Comparison of ENCODE assay signal across 9 cellular contexts in the genomic region with DNA sequence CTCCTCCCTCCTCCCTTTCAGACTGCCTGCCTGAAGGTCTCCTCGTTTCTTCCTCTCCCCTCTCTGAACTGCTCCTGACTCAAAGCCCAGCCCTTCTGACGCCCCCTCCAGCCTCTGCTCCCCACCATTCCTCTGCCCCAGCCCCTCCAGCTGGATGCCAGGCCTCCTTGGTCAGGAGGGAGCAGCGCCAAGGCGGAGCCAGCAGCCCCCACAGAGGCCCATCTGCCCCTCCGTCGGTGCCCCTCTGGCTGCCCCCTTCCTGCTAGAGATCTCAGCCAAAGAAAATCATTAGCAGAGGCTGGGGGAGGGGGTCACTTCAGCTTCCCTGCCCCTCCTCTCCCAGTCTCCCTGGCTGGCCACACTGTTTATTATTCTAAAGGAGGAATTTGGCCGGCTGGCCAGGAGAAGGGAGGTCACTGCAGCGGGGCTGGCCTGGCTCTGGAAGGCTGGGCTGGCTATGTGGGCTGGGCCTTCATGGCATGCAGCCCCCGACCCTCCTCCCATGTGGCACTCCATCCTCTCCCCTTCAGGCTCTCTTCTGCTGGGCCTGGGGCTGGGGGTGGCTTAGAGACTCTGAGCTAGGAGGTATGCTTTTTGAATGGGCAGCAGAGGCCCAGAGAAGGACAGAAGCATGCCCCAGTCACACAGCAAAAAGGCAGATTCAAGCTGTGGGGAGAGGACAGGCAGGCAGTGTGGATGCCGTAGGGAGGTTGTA. TPM values are rescaled to one million over a fixed set of nuclear protein-coding genes. Genes with fewer than 3 reads are reported as not detected.
DNase-seq lines count a peak whose midpoint lies in the region; ATAC-seq and TF ChIP-seq lines count a peak whose summit lies in the region.
"Had no signal": no experiment of that assay in that cellular context is flagged by ENCODE, and none has a peak within 500 bp of the region (broad histone marks: within the 10 kb centered on the region; RNA-seq: fewer than 3 reads in every experiment).

No MANE protein-coding gene starts in this region.

- peak; percentile 14 to 36 for ATAC-seq in lower lobe of right lung
- no peak for ATAC-seq in stimulated activated naive CD8-positive, alpha-beta T cell treated with anti-CD3 and anti-CD28 coated beads, Interleukin-15, Interleukin-2, amounts not matched to agents 100 U/mL and 50 U/mL, for 24 hours

- no peaks in the 10 kb centered on the region for H3K36me3 ChIP-seq in lower lobe of right lung

- DNase-seq in HuH-7 (ENCODE audit: low spot score): peak; percentile 46
- DNase-seq in dedifferentiated amniotic fluid mesenchymal stem cell (ENCODE audit: extremely low spot score): peak; percentile 95
- DNase-seq in lower lobe of right lung: no peak
- no peak for DNase-seq in stimulated activated naive CD8-positive, alpha-beta T cell treated with anti-CD3 and anti-CD28 coated beads, Interleukin-15, Interleukin-2, amounts not matched to agents 100 U/mL and 50 U/mL, for 24 hours
- DNase-seq in activated CD4-positive, CD25-positive, alpha-beta regulatory T cell treated with anti-CD3 and anti-CD28 coated beads, Interleukin-2, amount 50 U/mL, for 72 hours: no peak
- DNase-seq in CD1c-positive myeloid dendritic cell (ENCODE audit: extremely low spot score): no peak
- DNase-seq in cerebellar cortex (ENCODE audit: low spot score): no peak
- DNase-seq: NCI-H524 treated with DMSO at 0.1 percent for 48 hours had no signal

- no peaks in the 10 kb centered on the region for H3K27me3 ChIP-seq in lower lobe of right lung (ENCODE audit: low read depth)

- intact Hi-C loops in lower lobe of right lung (cut with DNase I): no loop called here

- no peak for TF ChIP-seq CTCF in lower lobe of right lung (IDR thresholded peaks at IDR 0.05)

- no peaks in the 10 kb centered on the region for H3K9me3 ChIP-seq in lower lobe of right lung

- H3K4me1 ChIP-seq in lower lobe of right lung: peaks cover 61% of the 10 kb centered on the region

- H3K4me3 ChIP-seq in lower lobe of right lung: peak overlapping the region; percentile 14

- H3K27ac ChIP-seq in lower lobe of right lung (peak overlapping the region; percentile 73), temporal lobe (ENCODE audit: low read depth, low read length) (peak overlapping the region; percentile 28)

RNA-seq across cellular contexts. Expression of a gene that starts 16.9 kb away (rescaled TPM):
- total RNA-seq in lower lobe of right lung: 89.3 TPM
- total RNA-seq in temporal lobe: 19.4 TPM

RNA-seq across cellular contexts. Expression of a gene that starts 27.9 kb away (rescaled TPM):
- total RNA-seq in lower lobe of right lung (not detected), temporal lobe (not detected)

RNA-seq across cellular contexts. Expression of a gene that starts 51.2 kb away (rescaled TPM):
- not detected for total RNA-seq in lower lobe of right lung
- 1.5 TPM for total RNA-seq in temporal lobe

RNA-seq across cellular contexts. Expression of a gene that starts 52.4 kb away (rescaled TPM):
- total RNA-seq in lower lobe of right lung (78.2 TPM), temporal lobe (6.4 TPM)

Comparison
In these comparisons a context has a peak if more than half of its experiments do, and no peak if none do; other contexts are left out.
1. DNase-seq: peak in HuH-7 (single experiment) and dedifferentiated amniotic fluid mesenchymal stem cell (single experiment); none in lower lobe of right lung (single experiment), stimulated activated naive CD8-positive, alpha-beta T cell treated with anti-CD3 and anti-CD28 coated beads, Interleukin-15, Interleukin-2, amounts not matched to agents 100 U/mL and 50 U/mL, for 24 hours (single experiment), activated CD4-positive, CD25-positive, alpha-beta regulatory T cell treated with anti-CD3 and anti-CD28 coated beads, Interleukin-2, amount 50 U/mL, for 72 hours (single experiment), CD1c-positive myeloid dendritic cell (single experiment) and cerebellar cortex (single experiment).